ENCODE assay signal across 12 cellular contexts in the genomic region with DNA sequence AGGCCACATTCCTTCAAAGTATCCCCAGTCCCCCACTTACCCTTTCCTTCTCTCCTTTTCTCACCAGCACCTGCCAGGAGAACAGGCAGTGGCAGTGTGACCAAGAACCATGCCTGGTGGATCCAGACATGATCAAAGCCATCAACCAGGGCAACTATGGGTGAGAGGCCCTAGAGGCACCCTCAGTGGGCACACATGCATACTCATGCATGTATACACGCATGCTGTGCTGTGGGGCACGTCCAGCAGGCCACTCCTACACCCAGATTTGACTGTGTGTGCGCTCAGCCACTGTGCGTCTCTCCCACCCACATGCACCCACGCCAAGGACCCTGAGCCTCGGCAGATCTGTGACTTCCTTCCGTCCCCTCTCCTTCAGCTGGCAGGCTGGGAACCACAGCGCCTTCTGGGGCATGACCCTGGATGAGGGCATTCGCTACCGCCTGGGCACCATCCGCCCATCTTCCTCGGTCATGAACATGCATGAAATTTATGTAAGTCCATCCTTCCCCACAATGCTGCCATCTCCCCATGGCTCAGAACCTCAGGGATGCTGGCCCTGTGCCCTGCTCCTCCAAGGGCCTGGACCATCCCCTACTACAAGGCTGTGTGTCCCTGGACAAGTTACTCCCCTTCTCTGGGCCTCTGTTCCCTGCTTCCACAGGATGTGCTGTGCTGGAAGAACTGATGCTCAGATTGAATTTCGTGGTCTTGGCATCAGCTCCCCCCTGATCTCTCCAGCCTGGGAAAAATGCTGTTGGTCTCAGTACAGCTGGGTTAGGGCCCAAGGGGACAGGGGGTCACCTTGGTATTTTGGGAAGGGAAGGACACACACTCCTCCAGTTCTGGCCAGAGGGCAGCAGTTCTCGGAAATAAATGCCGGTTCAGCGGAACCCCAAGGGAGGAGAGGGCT. TPM values are rescaled to one million over a fixed set of nuclear protein-coding genes. Genes with fewer than 3 reads are reported as not detected.
DNase-seq lines count a peak whose midpoint lies in the region; ATAC-seq, FAIRE-seq and TF ChIP-seq lines count a peak whose summit lies in the region.
"Had no signal": no experiment of that assay in that cellular context is flagged by ENCODE, and none has a peak within 500 bp of the region (broad histone marks: within the 10 kb centered on the region; RNA-seq: fewer than 3 reads in every experiment).

No MANE protein-coding gene starts in this region.

- H3K27ac ChIP-seq in HEK293 (ENCODE audit: extremely low read depth, low read depth, low read length) (no peak overlapping the region), endothelial cell of umbilical vein (ENCODE audit: insufficient read depth, low read depth, low read length) (peak overlapping the region; percentile 56), lower lobe of right lung (peak overlapping the region; percentile 60), skeletal muscle tissue (ENCODE audit: low read depth, low read length) (peak overlapping the region; percentile 64)

- no peaks in the 10 kb centered on the region for H4K20me1 ChIP-seq in endothelial cell of umbilical vein (replicated peaks; ENCODE audit: control insufficient read depth, extremely low read depth, insufficient read depth, low read length)

- H3K9ac ChIP-seq in endothelial cell of umbilical vein (replicated peaks; ENCODE audit: extremely low read depth, insufficient read depth, low read length) (peak overlapping the region; percentile 49), skeletal muscle tissue (ENCODE audit: low read depth in 1 of 3, low read length in 3 of 3) (peak overlapping the region in 2 of 3 donors; percentile 37 to 70)

- H3K4me2 ChIP-seq in endothelial cell of umbilical vein (ENCODE audit: insufficient read depth, low read length) = peak overlapping the region; percentile 37

- peak; percentile 17 for TF ChIP-seq POLR2A in endothelial cell of umbilical vein (IDR thresholded peaks at IDR 0.05; ENCODE audit: low read depth, low read length)

- H3K9me1 ChIP-seq in endothelial cell of umbilical vein (replicated peaks; ENCODE audit: control insufficient read depth, extremely low read depth, insufficient read depth, low read length) = no peaks in the 10 kb centered on the region

- intact Hi-C loops in endothelial cell of umbilical vein (cut with micrococcal nuclease) = loop anchor here (5.0 to 10.0 kb wide), 2 partner anchors 351 to 479 kb away; partner anchors contain the start of gene PTP4A2
- intact Hi-C loops in lower lobe of right lung (cut with DNase I) = no loop called here

- DNase-seq in endothelial cell of umbilical vein (ENCODE audit: low read depth, low spot score) (no peak), lower lobe of right lung (no peak), NCI-H345 (lab: John Stamatoyannopoulos, UW) (no peak), HuH-7.5 (ENCODE audit: low spot score) (no peak), kidney glomerular epithelial cell (lab: John Stamatoyannopoulos, UW) (no peak), NCI-H1092 treated with DMSO at 0.1 percent for 48 hours (lab: John Stamatoyannopoulos, UW) (no peak)
- DNase-seq: activated CD8-positive, alpha-beta T cell treated with anti-CD3 and anti-CD28 coated beads for 36 hours; activated naive CD4-positive, alpha-beta T cell treated with anti-CD3 and anti-CD28 coated beads, Interleukin-2, amount 50 U/mL, for 16 hours; T-helper 17 cell had no signal

- TF ChIP-seq CTCF in HEK293 (tag by site-specific recombination; IDR thresholded peaks at IDR 0.05) (no peak), endothelial cell of umbilical vein (IDR thresholded peaks at IDR 0.05; ENCODE audit: extremely low read depth in 1 of 2, insufficient read depth in 1 of 2, low read depth in 1 of 2, low read length in 2 of 2) (no peak), lower lobe of right lung (IDR thresholded peaks at IDR 0.05) (no peak)

- H3K27me3 ChIP-seq in endothelial cell of umbilical vein (ENCODE audit: control insufficient read depth in 2 of 2, insufficient read depth in 2 of 2, low read length in 2 of 2) = no peaks in the 10 kb centered on the region
- peaks cover 6% of the 10 kb centered on the region for H3K27me3 ChIP-seq in lower lobe of right lung (ENCODE audit: low read depth)
- H3K27me3 ChIP-seq in skeletal muscle tissue (ENCODE audit: control insufficient read depth in 3 of 3, insufficient read depth in 3 of 3, low read length in 3 of 3) = peaks cover 0 to 12% (median 4%) of the 10 kb centered on the region in 3 donors

- H3K9me3 ChIP-seq in HEK293 (ENCODE audit: control insufficient read depth, insufficient read depth, low read depth, low read length) (no peaks in the 10 kb centered on the region), endothelial cell of umbilical vein (replicated peaks; ENCODE audit: control insufficient read depth, insufficient read depth, low read length) (no peaks in the 10 kb centered on the region), lower lobe of right lung (no peaks in the 10 kb centered on the region), skeletal muscle tissue (ENCODE audit: control insufficient read depth in 3 of 3, low read length in 3 of 3) (no peaks in the 10 kb centered on the region)

- POLR2A ChIA-PET in HEK293 (lab: Yijun Ruan, JAX) (interaction anchor here (1.2 kb wide), 1 partner anchor 35 kb away, joined by 4 read pairs; no protein-coding TSS in a partner anchor), endothelial cell of umbilical vein (lab: Charles Lee) (interaction anchor here (1.1 kb wide), 1 partner anchor 13 kb away, joined by 4 read pairs; no protein-coding TSS in a partner anchor)

- H3K79me2 ChIP-seq in endothelial cell of umbilical vein (ENCODE audit: control insufficient read depth, insufficient read depth, low read length) = peaks cover 54% of the 10 kb centered on the region

- H3K4me1 ChIP-seq in HEK293 (ENCODE audit: control insufficient read depth, insufficient read depth, low read length) = no peaks in the 10 kb centered on the region
- peaks cover 64% of the 10 kb centered on the region for H3K4me1 ChIP-seq in endothelial cell of umbilical vein (ENCODE audit: control insufficient read depth, extremely low read depth, insufficient read depth, low read length)
- peaks cover 39% of the 10 kb centered on the region for H3K4me1 ChIP-seq in lower lobe of right lung
- H3K4me1 ChIP-seq in skeletal muscle tissue (ENCODE audit: control insufficient read depth in 3 of 3, insufficient read depth in 3 of 3, low read length in 3 of 3) = peaks cover 42 to 57% (median 56%) of the 10 kb centered on the region in 3 donors

- H3K36me3 ChIP-seq in HEK293 (ENCODE audit: control insufficient read depth in 2 of 2, insufficient read depth in 1 of 2, low read length in 2 of 2) (no peaks in the 10 kb centered on the region), endothelial cell of umbilical vein (ENCODE audit: control insufficient read depth in 2 of 2, extremely low read depth in 1 of 2, insufficient read depth in 2 of 2, low read length in 2 of 2) (peaks cover 14 to 29% of the 10 kb centered on the region in 2 experiments), lower lobe of right lung (peaks cover 29% of the 10 kb centered on the region), skeletal muscle tissue (ENCODE audit: control insufficient read depth in 3 of 3, insufficient read depth in 3 of 3, low read length in 3 of 3) (peaks cover 0 to 13% (median 7%) of the 10 kb centered on the region in 3 donors)

- FAIRE-seq in endothelial cell of umbilical vein (lab: Jason Lieb, UNC) = peak; percentile 33

- ATAC-seq in lower lobe of right lung = no peak
- ATAC-seq: activated CD8-positive, alpha-beta T cell treated with anti-CD3 and anti-CD28 coated beads for 36 hours; T-helper 17 cell had no signal

- dilution Hi-C loops in endothelial cell of umbilical vein (cut with MboI; ENCODE audit: extremely low pct_ligation_motif_present, low sequenced_read_pairs) = no loop called here

- no peak overlapping the region for H2AFZ ChIP-seq in endothelial cell of umbilical vein (ENCODE audit: low read depth, low read length)

- BruUV-seq in endothelial cell of umbilical vein (replicated peaks; lab: Mats Ljungman, UMichigan) = no TSS peak

- H3K4me3 ChIP-seq in HEK293 (ENCODE audit: low read depth, low read length) = no peak overlapping the region
- H3K4me3 ChIP-seq in endothelial cell of umbilical vein (replicated peaks in 1 of 3; ENCODE audit: insufficient read depth in 1 of 3, low read depth in 1 of 3, low read length in 3 of 3) = no peak overlapping the region
- peak overlapping the region; percentile 19 for H3K4me3 ChIP-seq in lower lobe of right lung
- H3K4me3 ChIP-seq in skeletal muscle tissue (ENCODE audit: low read length in 3 of 3) = peak overlapping the region in 1 of 3 donors; percentile 49

- CTCF ChIA-PET in HEK293 (lab: Yijun Ruan, JAX) (interaction anchor here (0.7 to 2.7 kb wide), 2 partner anchors 13 to 19 kb away, joined by 3 to 12 read pairs; no protein-coding TSS in a partner anchor), endothelial cell of umbilical vein (lab: Charles Lee) (interaction anchor here (0.8 to 2.1 kb wide), 8 partner anchors 10 to 62 kb away, joined by 3 to 7 read pairs (median 4); partner anchors contain the start of gene PEF1)

TF ChIP-seq in endothelial cell of umbilical vein, 7 proteins besides CTCF, POLR2A, EP300 and RAD21:
- TF ChIP-seq EZH2 (IDR thresholded peaks at IDR 0.05; ENCODE audit: borderline replicate concordance, low read depth, low read length, severe bottlenecking) (no peak), FOS (IDR thresholded peaks at IDR 0.05; ENCODE audit: borderline replicate concordance, insufficient read depth, low read length) (no peak)

RNA-seq across cellular contexts. Expression of gene TINAGL1, which starts 7.0 kb away (rescaled TPM):
- 298 and 312 TPM in 2 replicates for total RNA-seq in endothelial cell of umbilical vein
- 477 and 555 TPM in 2 replicates for polyA plus RNA-seq in endothelial cell of umbilical vein
- 285 and 337 TPM in 2 replicates for polyA plus RNA-seq in endothelial cell of umbilical vein (2011; cell fraction: cytosol; rRNA removed)
- 305 and 323 TPM in 2 replicates for polyA plus RNA-seq in endothelial cell of umbilical vein (2011; cell fraction: nucleus; rRNA removed)
- 200 and 246 TPM in 2 replicates for polyA plus RNA-seq in endothelial cell of umbilical vein (2012)
- 370 and 385 TPM in 2 replicates for polyA minus RNA-seq in endothelial cell of umbilical vein
- 2.7 TPM for polyA minus RNA-seq in endothelial cell of umbilical vein (2011; cell fraction: cytosol; rRNA and poly(A)+ RNA removed)
- polyA minus RNA-seq in endothelial cell of umbilical vein (2011; cell fraction: nucleus; rRNA and poly(A)+ RNA removed) = 119 TPM in 2 replicates
- total RNA-seq in lower lobe of right lung = 64.5 TPM
- total RNA-seq in skeletal muscle tissue = 17.2 TPM
- total RNA-seq: activated CD8-positive, alpha-beta T cell treated with anti-CD3 and anti-CD28 coated beads for 36 hours; LHCN-M2; T-helper 17 cell had no signal

RNA-seq across cellular contexts. Expression of gene HCRTR1, which starts 34.2 kb away (rescaled TPM):
- 0.93 and 1.4 TPM in 2 replicates for total RNA-seq in endothelial cell of umbilical vein
- polyA plus RNA-seq in endothelial cell of umbilical vein = 1.3 and 1.5 TPM in 2 replicates
- 0.75 and 0.86 TPM in 2 replicates for polyA plus RNA-seq in endothelial cell of umbilical vein (2011; cell fraction: cytosol; rRNA removed)
- polyA plus RNA-seq in endothelial cell of umbilical vein (2011; cell fraction: nucleus; rRNA removed) = 3.1 and 3.2 TPM in 2 replicates
- polyA plus RNA-seq in endothelial cell of umbilical vein (2012) = 0.32 and 0.57 TPM in 2 replicates
- 1.5 and 1.7 TPM in 2 replicates for polyA minus RNA-seq in endothelial cell of umbilical vein
- polyA minus RNA-seq in endothelial cell of umbilical vein (2011; cell fraction: cytosol; rRNA and poly(A)+ RNA removed) = not detected
- 1.0 and 1.1 TPM in 2 replicates for polyA minus RNA-seq in endothelial cell of umbilical vein (2011; cell fraction: nucleus; rRNA and poly(A)+ RNA removed)
- not detected for total RNA-seq in lower lobe of right lung
- total RNA-seq in skeletal muscle tissue = not detected
- total RNA-seq: activated CD8-positive, alpha-beta T cell treated with anti-CD3 and anti-CD28 coated beads for 36 hours; LHCN-M2; T-helper 17 cell had no signal
